Comparison of ENCODE assay signal across 11 cellular contexts in the genomic region with DNA sequence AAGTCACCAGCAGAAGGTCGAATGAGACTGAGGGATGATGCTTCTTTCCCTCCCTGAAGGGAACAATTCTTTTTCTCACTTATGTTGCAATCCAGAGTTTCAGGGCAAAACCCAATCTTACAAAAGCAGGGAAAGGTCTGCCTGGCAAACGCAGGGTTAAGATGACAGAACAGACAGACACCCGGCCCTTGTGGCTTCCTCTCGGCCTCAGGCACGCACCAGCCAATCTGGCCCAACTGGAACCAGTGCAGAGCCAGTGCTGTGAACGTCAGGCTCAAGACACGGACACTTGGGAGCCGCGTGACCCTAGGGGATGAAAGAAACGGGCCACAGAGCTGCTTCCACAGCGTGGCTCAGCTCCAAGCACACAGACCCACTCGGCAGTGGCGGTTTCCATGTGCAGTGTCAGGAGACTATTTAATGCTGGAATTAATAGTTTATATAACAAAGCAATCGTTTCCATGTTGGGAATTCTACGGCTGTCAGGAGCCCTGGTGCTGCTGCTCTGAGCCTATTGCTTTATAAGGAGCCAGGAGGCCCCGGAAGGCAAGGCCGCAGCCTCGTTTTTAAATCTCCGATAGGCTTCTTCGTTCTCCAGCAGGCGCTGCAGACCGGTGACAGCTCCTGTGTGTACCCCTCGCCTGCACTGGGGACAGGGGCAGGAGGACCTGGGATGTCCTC.
DNase-seq lines count a peak whose midpoint lies in the region; ATAC-seq and TF ChIP-seq lines count a peak whose summit lies in the region.
"Had no signal": no experiment of that assay in that cellular context is flagged by ENCODE, and none has a peak within 500 bp of the region (broad histone marks: within the 10 kb centered on the region; RNA-seq: fewer than 3 reads in every experiment).

No MANE protein-coding gene starts in this region.

- ATAC-seq in HG02870 (IDR thresholded peaks at IDR 0.05; ENCODE audit: unreplicated experiment) (no peak), GM18867 (IDR thresholded peaks at IDR 0.05; ENCODE audit: unreplicated experiment) (no peak)
- ATAC-seq: K562 had no signal

- no peak overlapping the region for H3K27ac Mint-ChIP-seq in activated naive CD4-positive, alpha-beta T cell treated with anti-CD3 and anti-CD28 coated beads, Interleukin-2, amount 10 ng/mL, durations not matched to agents 7 days and 5 days
- H3K27ac Mint-ChIP-seq: CD4-positive, alpha-beta T cell had no signal

- no peak overlapping the region for H3K4me3 ChIP-seq in BJ (ENCODE audit: low read depth, low read length)
- H3K4me3 ChIP-seq: K562 had no signal

- intact Hi-C loops in posterior vena cava (cut with DNase I): no loop called here

- CTCF ChIA-PET in BJ (lab: Yijun Ruan, JAX): no interaction called here
- CTCF ChIA-PET in activated naive CD4-positive, alpha-beta T cell treated with anti-CD3 and anti-CD28 coated beads, Interleukin-2, amount 10 ng/mL, durations not matched to agents 7 days and 5 days (lab: Charles Lee): interaction anchor here (1.3 kb wide), 1 partner anchor 14 kb away, joined by 3 read pairs; no protein-coding TSS in a partner anchor

- H3K4me3 Mint-ChIP-seq in activated naive CD4-positive, alpha-beta T cell treated with anti-CD3 and anti-CD28 coated beads, Interleukin-2, amount 10 ng/mL, durations not matched to agents 7 days and 5 days: no peak overlapping the region
- H3K4me3 Mint-ChIP-seq: CD4-positive, alpha-beta T cell had no signal

- H3K4me1 Mint-ChIP-seq in activated naive CD4-positive, alpha-beta T cell treated with anti-CD3 and anti-CD28 coated beads, Interleukin-2, amount 10 ng/mL, durations not matched to agents 7 days and 5 days: peaks cover 6% of the 10 kb centered on the region

- no peaks in the 10 kb centered on the region for H3K36me3 ChIP-seq in BJ (ENCODE audit: control insufficient read depth, insufficient read depth, low read length)

- peaks cover 30% of the 10 kb centered on the region for H3K27me3 Mint-ChIP-seq in activated naive CD4-positive, alpha-beta T cell treated with anti-CD3 and anti-CD28 coated beads, Interleukin-2, amount 10 ng/mL, durations not matched to agents 7 days and 5 days

- DNase-seq in BJ (ENCODE audit: low read depth) (peak; percentile 51), cerebellar cortex (ENCODE audit: low spot score) (peak; percentile 54), hepatic stellate cell (ENCODE audit: low spot score) (peak; percentile 79), posterior vena cava (ENCODE audit: low spot score) (peak; percentile 92), NCI-H2107 (lab: John Stamatoyannopoulos, UW) (no peak)
- no peak for DNase-seq in activated naive CD4-positive, alpha-beta T cell treated with anti-CD3 and anti-CD28 coated beads, Interleukin-2, amount 10 ng/mL, durations not matched to agents 7 days and 5 days
- DNase-seq: activated CD4-positive, CD25-positive, alpha-beta regulatory T cell; CD4-positive, alpha-beta T cell had no signal

- no peaks in the 10 kb centered on the region for H3K9me3 Mint-ChIP-seq in activated naive CD4-positive, alpha-beta T cell treated with anti-CD3 and anti-CD28 coated beads, Interleukin-2, amount 10 ng/mL, durations not matched to agents 7 days and 5 days
- H3K9me3 Mint-ChIP-seq: CD4-positive, alpha-beta T cell had no signal

- POLR2A ChIA-PET in BJ (lab: Charles Lee): no interaction called here

- H3K36me3 Mint-ChIP-seq in activated naive CD4-positive, alpha-beta T cell treated with anti-CD3 and anti-CD28 coated beads, Interleukin-2, amount 10 ng/mL, durations not matched to agents 7 days and 5 days: no peaks in the 10 kb centered on the region

- no peak for TF ChIP-seq CTCF in BJ (IDR thresholded peaks at IDR 0.05; ENCODE audit: insufficient read depth, low read depth, low read length)

- no peaks in the 10 kb centered on the region for H3K27me3 ChIP-seq in BJ (ENCODE audit: control insufficient read depth, insufficient read depth, low read length)

Comparison
In these comparisons a context has a peak if more than half of its experiments do, and no peak if none do; other contexts are left out.
1. DNase-seq: peak in BJ (single experiment), cerebellar cortex (single experiment), hepatic stellate cell (single experiment) and posterior vena cava (single experiment); none in activated naive CD4-positive, alpha-beta T cell treated with anti-CD3 and anti-CD28 coated beads, Interleukin-2, amount 10 ng/mL, durations not matched to agents 7 days and 5 days (single experiment) and NCI-H2107 (single experiment).